9 cellular contexts compared by ENCODE assay signal in the genomic region with DNA sequence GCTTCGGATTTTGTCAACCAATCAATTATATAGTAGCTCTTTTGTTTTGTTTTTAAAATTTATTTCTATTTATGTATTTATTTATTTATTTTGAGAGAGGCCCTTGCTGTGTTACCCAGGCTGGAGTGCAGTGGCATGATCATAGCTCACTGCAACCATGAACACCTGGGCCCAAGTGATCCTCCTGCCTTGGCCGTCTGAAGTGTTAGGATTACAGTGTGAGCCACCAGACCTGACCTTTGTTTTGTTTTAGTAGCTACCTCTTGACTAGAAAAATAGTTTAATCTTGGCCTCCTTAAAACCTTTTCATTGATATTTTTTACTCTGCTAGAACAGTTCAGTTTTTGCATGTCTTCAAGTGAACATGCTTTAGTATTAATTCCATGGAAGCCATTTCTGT. TPM values are rescaled to one million over a fixed set of nuclear protein-coding genes. Genes with fewer than 3 reads are reported as not detected.
DNase-seq lines count a peak whose midpoint lies in the region; ATAC-seq lines count a peak whose summit lies in the region.
"Had no signal": no experiment of that assay in that cellular context is flagged by ENCODE, and none has a peak within 500 bp of the region (broad histone marks: within the 10 kb centered on the region; RNA-seq: fewer than 3 reads in every experiment).

No MANE protein-coding gene starts in this region.

- peaks cover 73% of the 10 kb centered on the region for H3K4me1 Mint-ChIP-seq in activated CD4-positive, alpha-beta T cell treated with anti-CD3 and anti-CD28 coated beads for 36 hours
- H3K4me1 Mint-ChIP-seq in activated CD4-positive, alpha-beta memory T cell treated with anti-CD3 and anti-CD28 coated beads for 36 hours (ENCODE audit: low read depth) = peaks cover 60% of the 10 kb centered on the region
- peaks cover 36 to 53% of the 10 kb centered on the region in 2 donors for H3K4me1 Mint-ChIP-seq in immature natural killer cell
- peaks cover 78% of the 10 kb centered on the region for H3K4me1 Mint-ChIP-seq in stimulated activated memory B cell treated with anti-CD40 and anti-IgM and Interleukin-4, amounts not matched to agents 10 μg/mL and 1 μg/mL and 100 μg/mL, for 72 hours

- intact Hi-C loops in activated CD4-positive, alpha-beta T cell treated with anti-CD3 and anti-CD28 coated beads for 36 hours (cut with DNase I, micrococcal nuclease) = no loop called here
- intact Hi-C loops in activated CD4-positive, alpha-beta memory T cell treated with anti-CD3 and anti-CD28 coated beads for 36 hours (cut with micrococcal nuclease) = no loop called here

- H3K27me3 Mint-ChIP-seq in activated CD4-positive, alpha-beta T cell treated with anti-CD3 and anti-CD28 coated beads for 36 hours = no peaks in the 10 kb centered on the region
- H3K27me3 Mint-ChIP-seq in activated CD4-positive, alpha-beta memory T cell treated with anti-CD3 and anti-CD28 coated beads for 36 hours = no peaks in the 10 kb centered on the region
- peaks cover 0 to 5% (median 0%) of the 10 kb centered on the region in 3 donors for H3K27me3 Mint-ChIP-seq in immature natural killer cell (ENCODE audit: low read depth in 3 of 3)
- H3K27me3 Mint-ChIP-seq in stimulated activated memory B cell treated with anti-CD40 and anti-IgM and Interleukin-4, amounts not matched to agents 10 μg/mL and 1 μg/mL and 100 μg/mL, for 72 hours = no peaks in the 10 kb centered on the region

- H3K36me3 Mint-ChIP-seq in activated CD4-positive, alpha-beta T cell treated with anti-CD3 and anti-CD28 coated beads for 36 hours (ENCODE audit: low read depth) = peaks cover 22% of the 10 kb centered on the region
- no peaks in the 10 kb centered on the region for H3K36me3 Mint-ChIP-seq in activated CD4-positive, alpha-beta memory T cell treated with anti-CD3 and anti-CD28 coated beads for 36 hours
- H3K36me3 Mint-ChIP-seq in immature natural killer cell = peaks cover 0 to 7% (median 0%) of the 10 kb centered on the region in 3 donors
- no peaks in the 10 kb centered on the region for H3K36me3 Mint-ChIP-seq in stimulated activated memory B cell treated with anti-CD40 and anti-IgM and Interleukin-4, amounts not matched to agents 10 μg/mL and 1 μg/mL and 100 μg/mL, for 72 hours

- H3K4me3 Mint-ChIP-seq in activated CD4-positive, alpha-beta T cell treated with anti-CD3 and anti-CD28 coated beads for 36 hours = peak overlapping the region; percentile 53
- peak overlapping the region; percentile 58 for H3K4me3 Mint-ChIP-seq in activated CD4-positive, alpha-beta memory T cell treated with anti-CD3 and anti-CD28 coated beads for 36 hours
- H3K4me3 Mint-ChIP-seq in immature natural killer cell = peak overlapping the region; percentile 61 to 86 (median 72)
- peak overlapping the region; percentile 53 for H3K4me3 Mint-ChIP-seq in stimulated activated memory B cell treated with anti-CD40 and anti-IgM and Interleukin-4, amounts not matched to agents 10 μg/mL and 1 μg/mL and 100 μg/mL, for 72 hours

- no peaks in the 10 kb centered on the region for H3K9me3 Mint-ChIP-seq in activated CD4-positive, alpha-beta T cell treated with anti-CD3 and anti-CD28 coated beads for 36 hours (ENCODE audit: low read depth)
- no peaks in the 10 kb centered on the region for H3K9me3 Mint-ChIP-seq in activated CD4-positive, alpha-beta memory T cell treated with anti-CD3 and anti-CD28 coated beads for 36 hours
- no peaks in the 10 kb centered on the region for H3K9me3 Mint-ChIP-seq in immature natural killer cell
- H3K9me3 Mint-ChIP-seq in stimulated activated memory B cell treated with anti-CD40 and anti-IgM and Interleukin-4, amounts not matched to agents 10 μg/mL and 1 μg/mL and 100 μg/mL, for 72 hours = no peaks in the 10 kb centered on the region

- H3K27ac Mint-ChIP-seq in activated CD4-positive, alpha-beta T cell treated with anti-CD3 and anti-CD28 coated beads for 36 hours = peak overlapping the region; percentile 95
- peak overlapping the region; percentile 96 for H3K27ac Mint-ChIP-seq in activated CD4-positive, alpha-beta memory T cell treated with anti-CD3 and anti-CD28 coated beads for 36 hours
- H3K27ac Mint-ChIP-seq in immature natural killer cell = peak overlapping the region; percentile 47 to 93 (median 82)
- peak overlapping the region; percentile 92 for H3K27ac Mint-ChIP-seq in stimulated activated memory B cell treated with anti-CD40 and anti-IgM and Interleukin-4, amounts not matched to agents 10 μg/mL and 1 μg/mL and 100 μg/mL, for 72 hours

- POLR2A ChIA-PET in activated CD4-positive, alpha-beta T cell treated with anti-CD3 and anti-CD28 coated beads for 36 hours (lab: Charles Lee) = interaction anchor here (0.7 to 1.4 kb wide), 4 partner anchors 9 to 154 kb away, joined by 3 to 4 read pairs (median 4); no protein-coding TSS in a partner anchor
- POLR2A ChIA-PET in activated CD4-positive, alpha-beta memory T cell treated with anti-CD3 and anti-CD28 coated beads for 36 hours (lab: Charles Lee) = interaction anchor here (0.9 kb wide), 1 partner anchor 37 kb away, joined by 4 read pairs; no protein-coding TSS in a partner anchor

- CTCF ChIA-PET in activated CD4-positive, alpha-beta T cell treated with anti-CD3 and anti-CD28 coated beads for 36 hours (lab: Charles Lee) = interaction anchor here (0.6 to 2.6 kb wide), 5 partner anchors 8 to 77 kb away, joined by 4 to 6 read pairs (median 5); no protein-coding TSS in a partner anchor
- CTCF ChIA-PET in activated CD4-positive, alpha-beta memory T cell treated with anti-CD3 and anti-CD28 coated beads for 36 hours (lab: Charles Lee) = interaction anchor here (0.7 to 1.9 kb wide), 5 partner anchors 8 to 1085 kb away, joined by 3 to 6 read pairs (median 3); no protein-coding TSS in a partner anchor

- peak; percentile 22 for DNase-seq in activated CD4-positive, alpha-beta T cell treated with anti-CD3 and anti-CD28 coated beads for 36 hours
- no peak for DNase-seq in activated CD4-positive, alpha-beta T cell treated with anti-CD3 and anti-CD28 coated beads, Interleukin-2, amount 50 U/mL, for 1 hour
- DNase-seq in activated CD4-positive, alpha-beta memory T cell treated with anti-CD3 and anti-CD28 coated beads for 36 hours = no peak
- DNase-seq in immature natural killer cell = no peak
- no peak for DNase-seq in NCI-H2227 (lab: John Stamatoyannopoulos, UW; ENCODE audit: unreplicated experiment)
- DNase-seq in stimulated activated CD4-positive, alpha-beta T cell treated with anti-CD3 and anti-CD28 coated beads, Interleukin-15, amount 100 ng/mL, for 24 hours = no peak
- DNase-seq: activated gamma-delta T cell had no signal

- no peak for ATAC-seq in activated CD4-positive, alpha-beta T cell treated with anti-CD3 and anti-CD28 coated beads for 36 hours
- ATAC-seq in stimulated activated memory B cell treated with anti-CD40 and anti-IgM and Interleukin-4, amounts not matched to agents 10 μg/mL and 1 μg/mL and 100 μg/mL, for 72 hours = peak; percentile 38
- no peak for ATAC-seq in GM21723 (IDR thresholded peaks at IDR 0.05; ENCODE audit: unreplicated experiment)

RNA-seq across cellular contexts. Expression of gene GARRE1, which starts 15.1 kb away (rescaled TPM):
- 10 to 100 TPM; 14.6 to 16.1 TPM for total RNA-seq in activated CD4-positive, alpha-beta T cell treated with anti-CD3 and anti-CD28 coated beads for 36 hours
- 10 to 100 TPM; 11.7 to 11.9 TPM for total RNA-seq in activated CD4-positive, alpha-beta memory T cell treated with anti-CD3 and anti-CD28 coated beads for 36 hours
- polyA plus RNA-seq in immature natural killer cell = 1 to 10 TPM in 2 of 3 donors, under 1 TPM in 1; 0.93 to 4.0 (median 2.7) TPM
